In the genomic region with DNA sequence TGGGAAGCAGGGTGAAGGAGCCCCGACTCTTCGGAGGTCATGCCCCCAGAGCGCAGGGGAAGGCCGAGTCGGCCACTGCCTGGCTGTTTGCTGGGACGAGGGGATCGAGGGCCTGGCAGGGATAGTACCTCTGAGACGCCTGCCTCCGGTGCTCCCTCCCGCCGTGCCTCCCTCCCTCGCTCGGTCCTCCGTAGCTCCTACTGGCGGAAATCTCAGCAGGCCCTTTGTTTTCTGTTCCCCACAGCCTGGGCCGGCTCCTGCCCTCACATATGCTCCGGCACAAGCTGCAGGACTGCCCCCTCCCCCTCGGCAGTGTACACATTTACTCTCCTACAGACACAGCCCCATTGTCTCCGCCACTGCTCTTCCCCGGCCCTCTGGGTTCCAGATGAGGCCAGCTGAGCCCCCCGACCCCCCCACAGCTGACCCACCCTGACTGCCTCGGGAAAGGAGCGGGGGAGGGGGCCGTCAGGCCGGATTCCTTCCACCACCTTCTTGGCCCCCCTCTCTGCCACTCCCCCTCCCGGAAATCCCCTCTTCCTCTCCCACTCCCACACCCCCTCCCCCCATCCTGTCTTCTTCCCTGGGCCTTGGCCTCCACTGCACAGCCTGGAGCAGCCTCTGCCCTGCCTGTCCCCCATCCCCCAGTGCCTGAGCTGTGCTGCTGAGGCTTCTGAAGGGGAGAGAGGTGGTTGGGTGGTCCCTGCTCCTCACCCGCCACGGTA, we compare ENCODE assay signal across 8 cellular contexts. TPM values are rescaled to one million over a fixed set of nuclear protein-coding genes. Genes with fewer than 3 reads are reported as not detected.
DNase-seq lines count a peak whose midpoint lies in the region; ATAC-seq and TF ChIP-seq lines count a peak whose summit lies in the region.

No MANE protein-coding gene starts in this region.

- intact Hi-C loops in right lobe of liver (cut with DNase I) = no loop called here

- H3K27ac Mint-ChIP-seq in HFFc6 = peak overlapping the region; percentile 95
- H3K27ac Mint-ChIP-seq in stimulated activated naive CD8-positive, alpha-beta T cell treated with anti-CD3 and anti-CD28 coated beads, Interleukin-15, amount 100 ng/mL, for 72 hours = peak overlapping the region; percentile 93 to 95

- 3% methylated on average over 11 of the region's 28 CpGs for WGBS in right lobe of liver (ENCODE audit: insufficient coverage, low coverage, low lambda C conversion rate, missing lambda C conversion rate)

- peak in 13 of 14 donors; percentile 39 to 90 (median 81) for DNase-seq in C1 segment of cervical spinal cord (lab: John Stamatoyannopoulos, UW)
- no peak for DNase-seq in HFFc6
- DNase-seq in RWPE2 (ENCODE audit: low spot score) = no peak
- DNase-seq in ecto neural progenitor cell (ENCODE audit: low spot score) = peak; percentile 87
- peak in 2 of 3 donors; percentile 54 to 63 for DNase-seq in right lobe of liver
- peak in 1 of 2 donors; percentile 43 for DNase-seq in stimulated activated naive CD8-positive, alpha-beta T cell treated with anti-CD3 and anti-CD28 coated beads, Interleukin-15, amount 100 ng/mL, for 72 hours
- DNase-seq in GDM1 (lab: John Stamatoyannopoulos, UW) = no peak

- H3K27me3 Mint-ChIP-seq in HFFc6 (ENCODE audit: insufficient read depth) = peaks cover 10% of the 10 kb centered on the region
- H3K27me3 Mint-ChIP-seq in stimulated activated naive CD8-positive, alpha-beta T cell treated with anti-CD3 and anti-CD28 coated beads, Interleukin-15, amount 100 ng/mL, for 72 hours = no peaks in the 10 kb centered on the region

- H3K4me3 ChIP-seq in RWPE2 (ENCODE audit: severe bottlenecking) = peak overlapping the region; percentile 65
- peak overlapping the region; percentile 87 to 91 (median 89) for H3K4me3 ChIP-seq in right lobe of liver

- H3K27me3 ChIP-seq in RWPE2 (ENCODE audit: insufficient read depth, poor library complexity, severe bottlenecking) (no peaks in the 10 kb centered on the region), right lobe of liver (no peaks in the 10 kb centered on the region)

- peak overlapping the region; percentile 95 for H3K27ac ChIP-seq in RWPE2 (ENCODE audit: poor library complexity, severe bottlenecking)
- peak overlapping the region; percentile 96 to 98 (median 97) for H3K27ac ChIP-seq in right lobe of liver

- H3K36me3 Mint-ChIP-seq in HFFc6 (ENCODE audit: low read depth) = peaks cover 17% of the 10 kb centered on the region

- no peak for TF ChIP-seq CTCF in HFFc6 (IDR thresholded peaks at IDR 0.05)
- TF ChIP-seq CTCF in RWPE2 (IDR thresholded peaks at IDR 0.05; ENCODE audit: poor library complexity, severe bottlenecking) = no peak
- TF ChIP-seq CTCF in right lobe of liver (IDR thresholded peaks at IDR 0.05) = no peak

- H3K9me3 Mint-ChIP-seq in HFFc6 = no peaks in the 10 kb centered on the region
- H3K9me3 Mint-ChIP-seq in stimulated activated naive CD8-positive, alpha-beta T cell treated with anti-CD3 and anti-CD28 coated beads, Interleukin-15, amount 100 ng/mL, for 72 hours = no peaks in the 10 kb centered on the region

- TF ChIP-seq POLR2A in right lobe of liver (IDR thresholded peaks at IDR 0.05) = no peak

- peaks cover 28% of the 10 kb centered on the region for H3K4me1 Mint-ChIP-seq in HFFc6 (ENCODE audit: low read depth)
- peaks cover 74% of the 10 kb centered on the region for H3K4me1 Mint-ChIP-seq in stimulated activated naive CD8-positive, alpha-beta T cell treated with anti-CD3 and anti-CD28 coated beads, Interleukin-15, amount 100 ng/mL, for 72 hours

- peaks cover 24% of the 10 kb centered on the region for H3K4me1 ChIP-seq in RWPE2 (ENCODE audit: insufficient read depth, poor library complexity, severe bottlenecking)
- H3K4me1 ChIP-seq in right lobe of liver = peaks cover 0 to 29% (median 13%) of the 10 kb centered on the region in 4 donors

- peak overlapping the region; percentile 96 for H3K4me3 Mint-ChIP-seq in HFFc6
- peak overlapping the region; percentile 96 for H3K4me3 Mint-ChIP-seq in stimulated activated naive CD8-positive, alpha-beta T cell treated with anti-CD3 and anti-CD28 coated beads, Interleukin-15, amount 100 ng/mL, for 72 hours

- ATAC-seq in RWPE2 (ENCODE audit: low read depth) = no peak
- ATAC-seq in right lobe of liver = peak; percentile 1 to 11 (median 10)
- peak; percentile 18 for ATAC-seq in stimulated activated naive CD8-positive, alpha-beta T cell treated with anti-CD3 and anti-CD28 coated beads, Interleukin-15, amount 100 ng/mL, for 72 hours
- no peak for ATAC-seq in HG03039 (IDR thresholded peaks at IDR 0.05; ENCODE audit: unreplicated experiment)

- peaks cover 56% of the 10 kb centered on the region for H3K36me3 ChIP-seq in RWPE2 (ENCODE audit: low read depth)
- H3K36me3 ChIP-seq in right lobe of liver = peaks cover 5 to 30% (median 9%) of the 10 kb centered on the region in 4 donors

- H3K9me3 ChIP-seq in RWPE2 (ENCODE audit: severe bottlenecking) = no peaks in the 10 kb centered on the region
- no peaks in the 10 kb centered on the region for H3K9me3 ChIP-seq in right lobe of liver

RNA-seq across cellular contexts. Expression of a gene that starts 1.4 kb away (rescaled TPM):
- total RNA-seq in HFFc6 (2021; fragmentation: NEBNext Ultra II Directional; extraction: Animal tissue kit (Norgen Biotek cat#: 25700)) = 10 to 100 TPM; 48.0 to 61.3 (median 53.8) TPM
- 10 to 100 TPM; 26.4 to 55.2 (median 42.3) TPM for total RNA-seq in right lobe of liver

RNA-seq across cellular contexts. Expression of a gene that starts 16.6 kb away (rescaled TPM):
- total RNA-seq in HFFc6 (2021; fragmentation: NEBNext Ultra II Directional; extraction: Animal tissue kit (Norgen Biotek cat#: 25700)) = 1 to 10 TPM; 1.9 to 3.1 (median 2.5) TPM
- 1 to 10 TPM; 1.6 to 5.4 (median 3.2) TPM for total RNA-seq in right lobe of liver

RNA-seq across cellular contexts. Expression of a gene that starts 19.2 kb away (rescaled TPM):
- 10 to 100 TPM in 4 of 6 experiments, 1 to 10 TPM in 2; 8.0 to 14.6 (median 11.3) TPM for total RNA-seq in HFFc6 (2021; fragmentation: NEBNext Ultra II Directional; extraction: Animal tissue kit (Norgen Biotek cat#: 25700))
- 10 to 100 TPM in 1 of 6 experiments, 1 to 10 TPM in 5; 2.9 to 11.0 (median 7.0) TPM for total RNA-seq in right lobe of liver

RNA-seq across cellular contexts. Expression of a gene that starts 25.4 kb away (rescaled TPM):
- total RNA-seq in HFFc6 (2021; fragmentation: NEBNext Ultra II Directional; extraction: Animal tissue kit (Norgen Biotek cat#: 25700)) = 1,000 to 10,000 TPM; 1,227 to 1,529 (median 1,391) TPM
- 100 to 1,000 TPM; 212 to 464 (median 362) TPM for total RNA-seq in right lobe of liver

RNA-seq across cellular contexts. Expression of a gene that starts 27.5 kb away (rescaled TPM):
- 100 to 1,000 TPM; 161 to 219 (median 192) TPM for total RNA-seq in HFFc6 (2021; fragmentation: NEBNext Ultra II Directional; extraction: Animal tissue kit (Norgen Biotek cat#: 25700))
- total RNA-seq in right lobe of liver = 10 to 100 TPM in 1 of 6 experiments, 1 to 10 TPM in 5; 2.5 to 12.5 (median 4.7) TPM

Comparison
In these comparisons a context has a peak if more than half of its experiments do, and no peak if none do; other contexts are left out.
1. DNase-seq: peak in C1 segment of cervical spinal cord (13 of 14), ecto neural progenitor cell (single experiment) and right lobe of liver (2 of 3); none in HFFc6 (single experiment), RWPE2 (single experiment) and GDM1 (single experiment).
2. ATAC-seq: peak in right lobe of liver (4 of 4) and stimulated activated naive CD8-positive, alpha-beta T cell treated with anti-CD3 and anti-CD28 coated beads, Interleukin-15, amount 100 ng/mL, for 72 hours (single experiment); none in RWPE2 (single experiment) and HG03039 (single experiment).